1 cellular context compared by ENCODE assay signal in the genomic region with DNA sequence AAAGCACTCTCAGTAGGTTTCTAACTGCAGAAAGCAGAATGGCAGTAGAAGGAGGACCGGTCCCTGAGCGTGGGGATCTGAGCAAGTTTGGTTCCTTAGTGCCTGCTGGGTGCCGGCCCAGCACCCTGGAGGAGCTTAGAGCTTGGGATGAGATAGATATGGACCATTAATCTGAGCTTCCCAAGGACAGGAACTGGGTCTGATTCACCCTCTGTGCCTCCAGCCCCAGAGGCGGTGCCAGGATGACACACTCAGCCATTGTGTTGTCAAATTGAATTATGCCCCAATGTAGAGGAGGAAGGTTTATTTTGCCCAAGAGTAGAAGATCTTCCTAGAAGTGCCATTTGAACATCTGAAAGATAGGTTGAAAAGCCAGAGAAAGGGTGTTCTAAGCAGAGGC.
TF ChIP-seq lines count a peak whose summit lies in the region.

No MANE protein-coding gene starts in this region.

TF ChIP-seq in GM23338, 12 proteins besides CTCF, POLR2A, EP300 and RAD21 (continued from another document):
- TF ChIP-seq, protein P1, sequence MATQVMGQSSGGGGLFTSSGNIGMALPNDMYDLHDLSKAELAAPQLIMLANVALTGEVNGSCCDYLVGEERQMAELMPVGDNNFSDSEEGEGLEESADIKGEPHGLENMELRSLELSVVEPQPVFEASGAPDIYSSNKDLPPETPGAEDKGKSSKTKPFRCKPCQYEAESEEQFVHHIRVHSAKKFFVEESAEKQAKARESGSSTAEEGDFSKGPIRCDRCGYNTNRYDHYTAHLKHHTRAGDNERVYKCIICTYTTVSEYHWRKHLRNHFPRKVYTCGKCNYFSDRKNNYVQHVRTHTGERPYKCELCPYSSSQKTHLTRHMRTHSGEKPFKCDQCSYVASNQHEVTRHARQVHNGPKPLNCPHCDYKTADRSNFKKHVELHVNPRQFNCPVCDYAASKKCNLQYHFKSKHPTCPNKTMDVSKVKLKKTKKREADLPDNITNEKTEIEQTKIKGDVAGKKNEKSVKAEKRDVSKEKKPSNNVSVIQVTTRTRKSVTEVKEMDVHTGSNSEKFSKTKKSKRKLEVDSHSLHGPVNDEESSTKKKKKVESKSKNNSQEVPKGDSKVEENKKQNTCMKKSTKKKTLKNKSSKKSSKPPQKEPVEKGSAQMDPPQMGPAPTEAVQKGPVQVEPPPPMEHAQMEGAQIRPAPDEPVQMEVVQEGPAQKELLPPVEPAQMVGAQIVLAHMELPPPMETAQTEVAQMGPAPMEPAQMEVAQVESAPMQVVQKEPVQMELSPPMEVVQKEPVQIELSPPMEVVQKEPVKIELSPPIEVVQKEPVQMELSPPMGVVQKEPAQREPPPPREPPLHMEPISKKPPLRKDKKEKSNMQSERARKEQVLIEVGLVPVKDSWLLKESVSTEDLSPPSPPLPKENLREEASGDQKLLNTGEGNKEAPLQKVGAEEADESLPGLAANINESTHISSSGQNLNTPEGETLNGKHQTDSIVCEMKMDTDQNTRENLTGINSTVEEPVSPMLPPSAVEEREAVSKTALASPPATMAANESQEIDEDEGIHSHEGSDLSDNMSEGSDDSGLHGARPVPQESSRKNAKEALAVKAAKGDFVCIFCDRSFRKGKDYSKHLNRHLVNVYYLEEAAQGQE (IDR thresholded peaks at IDR 0.05; ENCODE audit: unreplicated experiment), result no peak
- TF ChIP-seq NANOG (IDR thresholded peaks at IDR 0.05; ENCODE audit: borderline replicate concordance), result no peak
- TF ChIP-seq STAT1 (IDR thresholded peaks at IDR 0.05; ENCODE audit: unreplicated experiment), result no peak
- TF ChIP-seq ZNF114 (CRISPR knock-in tag; IDR thresholded peaks at IDR 0.05), result no peak
- no peak for TF ChIP-seq JUNB (IDR thresholded peaks at IDR 0.05; ENCODE audit: unreplicated experiment)
- TF ChIP-seq EZH2 (IDR thresholded peaks at IDR 0.05; ENCODE audit: low read depth, unreplicated experiment), result no peak
- TF ChIP-seq, protein P2, sequence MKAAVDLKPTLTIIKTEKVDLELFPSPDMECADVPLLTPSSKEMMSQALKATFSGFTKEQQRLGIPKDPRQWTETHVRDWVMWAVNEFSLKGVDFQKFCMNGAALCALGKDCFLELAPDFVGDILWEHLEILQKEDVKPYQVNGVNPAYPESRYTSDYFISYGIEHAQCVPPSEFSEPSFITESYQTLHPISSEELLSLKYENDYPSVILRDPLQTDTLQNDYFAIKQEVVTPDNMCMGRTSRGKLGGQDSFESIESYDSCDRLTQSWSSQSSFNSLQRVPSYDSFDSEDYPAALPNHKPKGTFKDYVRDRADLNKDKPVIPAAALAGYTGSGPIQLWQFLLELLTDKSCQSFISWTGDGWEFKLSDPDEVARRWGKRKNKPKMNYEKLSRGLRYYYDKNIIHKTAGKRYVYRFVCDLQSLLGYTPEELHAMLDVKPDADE (IDR thresholded peaks at IDR 0.05), result no peak
- no peak for TF ChIP-seq ZNF331 (CRISPR knock-in tag; IDR thresholded peaks at IDR 0.05; ENCODE audit: low read depth)
